ENCODE assay signal across 8 cellular contexts in the genomic region with DNA sequence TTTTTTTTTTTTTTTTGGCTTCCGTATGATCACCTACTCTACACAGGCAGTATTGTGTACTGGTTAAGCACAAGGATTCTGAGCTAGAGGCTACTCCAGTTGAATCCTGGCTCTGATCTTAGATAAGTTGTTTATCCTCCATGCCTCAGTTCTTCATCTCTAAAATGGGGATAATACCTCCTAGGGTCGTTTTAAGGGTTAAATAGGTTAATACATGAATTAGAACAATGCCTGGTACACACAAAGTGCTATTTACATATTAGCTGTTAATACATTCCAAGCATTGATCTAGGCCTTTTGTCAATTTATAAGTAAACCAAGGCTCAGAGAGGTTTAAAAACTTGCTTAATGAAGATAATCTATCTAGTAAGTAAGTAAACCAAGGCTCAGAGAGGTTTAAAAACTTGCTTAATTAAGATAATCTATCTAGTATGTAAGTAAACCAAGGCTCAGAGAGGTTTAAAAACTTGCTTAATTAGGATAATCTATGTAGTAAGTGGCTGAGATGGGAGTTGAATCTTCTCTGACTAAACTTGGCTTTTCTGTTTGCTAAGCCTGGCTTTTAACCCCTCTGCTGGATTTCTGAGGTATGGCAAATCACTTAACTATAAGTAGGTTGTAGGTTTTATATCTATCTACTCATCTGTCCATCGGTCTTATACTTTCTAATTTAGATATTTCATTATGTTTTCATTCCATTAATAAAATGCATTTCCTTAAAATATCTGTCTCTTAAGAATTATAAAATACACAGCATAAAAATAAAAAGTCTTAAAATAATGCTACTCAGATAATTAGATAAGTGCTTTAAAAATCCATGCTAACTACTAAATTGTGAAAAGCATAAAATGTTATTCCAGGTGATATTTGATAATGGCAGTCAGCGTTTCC. TPM values are rescaled to one million over a fixed set of nuclear protein-coding genes. Genes with fewer than 3 reads are reported as not detected.
DNase-seq lines count a peak whose midpoint lies in the region; FAIRE-seq and TF ChIP-seq lines count a peak whose summit lies in the region.

No MANE protein-coding gene starts in this region.

- FAIRE-seq in bronchial epithelial cell (lab: Jason Lieb, UNC): no peak

- H3K36me3 Mint-ChIP-seq in HFFc6 (ENCODE audit: low read depth): no peaks in the 10 kb centered on the region

- no peaks in the 10 kb centered on the region for H3K27me3 ChIP-seq in bronchial epithelial cell (ENCODE audit: control insufficient read depth, insufficient read depth, low read length)

- no peak overlapping the region for H3K27ac Mint-ChIP-seq in HFFc6

- H3K4me3 ChIP-seq in NB4 (ENCODE audit: low read depth, low read length) (no peak overlapping the region), bronchial epithelial cell (ENCODE audit: low read depth, low read length) (no peak overlapping the region), retinal pigment epithelial cell (ENCODE audit: low read length) (no peak overlapping the region)

- H3K4me3 Mint-ChIP-seq in HFFc6: no peak overlapping the region

- TF ChIP-seq POLR2A in NB4 (IDR thresholded peaks at IDR 0.05; ENCODE audit: extremely low read depth, insufficient read length): no peak

- no peaks in the 10 kb centered on the region for H3K27me3 Mint-ChIP-seq in HFFc6 (ENCODE audit: insufficient read depth)

- H3K9me3 Mint-ChIP-seq in HFFc6: no peaks in the 10 kb centered on the region

- no peaks in the 10 kb centered on the region for H3K36me3 ChIP-seq in bronchial epithelial cell (ENCODE audit: control insufficient read depth, insufficient read depth, low read length)

- DNase-seq in SIG-M5 treated with dmso at 0.1 percent for 504 hours (lab: John Stamatoyannopoulos, UW; ENCODE audit: unreplicated experiment) (peak; percentile 14), SIG-M5 (lab: John Stamatoyannopoulos, UW) (no peak), HFFc6 (peak; percentile 30), NB4 (ENCODE audit: low read depth) (peak; percentile 67), bronchial epithelial cell (ENCODE audit: low read depth) (peak; percentile 67), retinal pigment epithelial cell (ENCODE audit: low read depth) (no peak), anterior cingulate cortex (lab: John Stamatoyannopoulos, UW) (no peak), NOMO-1 (lab: John Stamatoyannopoulos, UW; ENCODE audit: unreplicated experiment in 2 of 2) (no peak)

- H3K4me1 Mint-ChIP-seq in HFFc6 (ENCODE audit: low read depth): peaks cover 31% of the 10 kb centered on the region

- TF ChIP-seq CTCF in HFFc6 (IDR thresholded peaks at IDR 0.05) (peak; percentile 72), NB4 (IDR thresholded peaks at IDR 0.05; ENCODE audit: low read depth, low read length) (peak; percentile 40), bronchial epithelial cell (IDR thresholded peaks at IDR 0.05; ENCODE audit: insufficient read depth, low read length, severe bottlenecking) (peak; percentile 17), retinal pigment epithelial cell (conservative IDR thresholded peaks at IDR 0.05; ENCODE audit: low read depth, low read length) (peak; percentile 50)

RNA-seq across cellular contexts. Expression of gene ST7, which starts 59.2 kb away (rescaled TPM):
- total RNA-seq in HFFc6 (2021; fragmentation: NEBNext Ultra II Directional; extraction: Animal tissue kit (Norgen Biotek cat#: 25700)): 10 to 100 TPM; 13.5 to 18.8 (median 16.8) TPM
- 12.9 and 15.0 TPM in 2 replicates for total RNA-seq in bronchial epithelial cell

Comparison
In these comparisons a context has a peak if more than half of its experiments do, and no peak if none do; other contexts are left out.
1. DNase-seq: peak in SIG-M5 treated with dmso at 0.1 percent for 504 hours (single experiment), HFFc6 (single experiment), NB4 (single experiment) and bronchial epithelial cell (single experiment); none in SIG-M5 (single experiment), retinal pigment epithelial cell (single experiment), anterior cingulate cortex (0 of 58) and NOMO-1 (0 of 2).
2. CTCF ChIP-seq: peak in every context shown above with its lines; median percentile 72 in HFFc6; 50 in retinal pigment epithelial cell; 40 in NB4; 17 in bronchial epithelial cell.